In genomic region chr9:137067860-137068538, GRCh38 we compare ENCODE assay signal across 9 cellular contexts. TPM values are rescaled to one million over a fixed set of nuclear protein-coding genes. Genes with fewer than 3 reads are reported as not detected.
DNase-seq lines count a peak whose midpoint lies in the region; ATAC-seq, FAIRE-seq and TF ChIP-seq lines count a peak whose summit lies in the region.
"Had no signal": no experiment of that assay in that cellular context is flagged by ENCODE, and none has a peak within 500 bp of the region (broad histone marks: within the 10 kb centered on the region; RNA-seq: fewer than 3 reads in every experiment).

No MANE protein-coding gene starts in this region.

- no peak overlapping the region for H2AFZ ChIP-seq in mammary epithelial cell (ENCODE audit: low read depth, low read length)

- DNase-seq in D341Med (ENCODE audit: low spot score) (peak; percentile 86), HFFc6 (peak; percentile 61), NCI-H446 treated with DMSO at 0.1 percent for 48 hours (lab: John Stamatoyannopoulos, UW) (peak; percentile 37), mammary epithelial cell (peak; percentile 64), kidney (peak; percentile 91)
- peak; percentile 67 to 76 (median 74) for DNase-seq in activated CD4-positive, CD25-positive, alpha-beta regulatory T cell (lab: John Stamatoyannopoulos, UW)
- DNase-seq in stimulated activated CD4-positive, alpha-beta T cell treated with anti-CD3 and anti-CD28 coated beads, Interleukin-2, amount 100 ng/mL, for 48 hours: peak; percentile 84

- WGBS in mammary epithelial cell (ENCODE audit: low coverage, missing lambda C conversion rate): 56% methylated on average over 11 of the region's 12 CpGs

- H3K4me1 ChIP-seq in mammary epithelial cell (ENCODE audit: insufficient read depth, low read length) (peaks cover 44% of the 10 kb centered on the region), kidney (ENCODE audit: control insufficient read depth in 1 of 2, insufficient read depth in 1 of 2, low read depth in 1 of 2, low read length in 2 of 2) (peaks cover 4 to 11% of the 10 kb centered on the region in 2 donors)

- H3K27me3 Mint-ChIP-seq in HFFc6 (ENCODE audit: insufficient read depth): peaks cover 1% of the 10 kb centered on the region; the same call in 1 of the 2 replicates

- H3K27ac ChIP-seq in mammary epithelial cell (ENCODE audit: insufficient read depth, low read depth, low read length) (no peak overlapping the region), kidney (ENCODE audit: low read depth in 2 of 2, low read length in 2 of 2) (no peak overlapping the region)

- H3K27me3 ChIP-seq in mammary epithelial cell (ENCODE audit: insufficient read depth, low read length): no peaks in the 10 kb centered on the region

- no peak for ATAC-seq in GM18870 (IDR thresholded peaks at IDR 0.05; ENCODE audit: unreplicated experiment)

- FAIRE-seq in kidney (lab: Jason Lieb, UNC): no peak
- FAIRE-seq: TTC549 had no signal

- H3K9me3 ChIP-seq in mammary epithelial cell (replicated peaks; ENCODE audit: insufficient read depth, low read length) (no peaks in the 10 kb centered on the region), kidney (ENCODE audit: control insufficient read depth in 1 of 2, low read length in 2 of 2) (no peaks in the 10 kb centered on the region)

- dilution Hi-C loops in mammary epithelial cell (cut with HindIII; ENCODE audit: low sequenced_read_pairs): no loop called here

- no peak overlapping the region for H3K4me3 ChIP-seq in mammary epithelial cell (replicated peaks in 1 of 3; ENCODE audit: insufficient read depth in 1 of 3, low read depth in 2 of 3, low read length in 3 of 3)
- H3K4me3 ChIP-seq in kidney (ENCODE audit: low read length in 2 of 2): no peak overlapping the region

- TF ChIP-seq CTCF in HFFc6 (IDR thresholded peaks at IDR 0.05): peak; percentile 85
- TF ChIP-seq CTCF in mammary epithelial cell (conservative IDR thresholded peaks at IDR 0.05 in 1 of 2, IDR thresholded peaks at IDR 0.05 in 1 of 2; ENCODE audit: extremely low read depth in 1 of 2, insufficient read depth in 1 of 2, low read depth in 1 of 2, low read length in 2 of 2): peak; percentile 78 to 86
- TF ChIP-seq CTCF in kidney (IDR thresholded peaks at IDR 0.05; ENCODE audit: borderline replicate concordance, extremely low read depth, insufficient read depth): peak; percentile 86

- H4K20me1 ChIP-seq in mammary epithelial cell (ENCODE audit: insufficient read depth, low read length): no peaks in the 10 kb centered on the region

- CTCF ChIA-PET in mammary epithelial cell (lab: Charles Lee; ENCODE audit: low non-redundant PET): interaction anchor here (0.5 to 1.0 kb wide), 6 partner anchors 18 to 290 kb away, joined by 3 to 13 read pairs (median 6); partner anchors contain the start of gene MAN1B1

- in situ Hi-C loops in mammary epithelial cell (cut with MboI; ENCODE audit: low sequenced_read_pairs in 2 of 2): no loop called here

- no peaks in the 10 kb centered on the region for H3K36me3 ChIP-seq in mammary epithelial cell (ENCODE audit: insufficient read depth, low read length)
- no peaks in the 10 kb centered on the region for H3K36me3 ChIP-seq in kidney (ENCODE audit: control insufficient read depth in 1 of 2, insufficient read depth in 2 of 2, low read length in 2 of 2)

- H3K4me1 Mint-ChIP-seq in HFFc6 (ENCODE audit: low read depth): peaks cover 14% of the 10 kb centered on the region

- no peaks in the 10 kb centered on the region for H3K36me3 Mint-ChIP-seq in HFFc6 (ENCODE audit: low read depth)

- H3K9ac ChIP-seq in mammary epithelial cell (ENCODE audit: insufficient read depth, low read length): no peak overlapping the region
- H3K9ac ChIP-seq in kidney (ENCODE audit: low read length in 2 of 2): no peak overlapping the region

- BruUV-seq in mammary epithelial cell (replicated peaks; lab: Mats Ljungman, UMichigan): no TSS peak

- intact Hi-C loops in mammary epithelial cell (cut with micrococcal nuclease): loop anchor here (1.0 to 10.0 kb wide), 2 partner anchors 22 to 283 kb away; partner anchors contain the start of gene NPDC1
- intact Hi-C loops in kidney (cut with DNase I): no loop called here

- H3K9me3 Mint-ChIP-seq in HFFc6: no peaks in the 10 kb centered on the region

- peaks cover 6% of the 10 kb centered on the region for H3K79me2 ChIP-seq in mammary epithelial cell (ENCODE audit: insufficient read depth, low read length)

- H3K27ac Mint-ChIP-seq in HFFc6: no peak overlapping the region

- no peak overlapping the region for H3K4me2 ChIP-seq in mammary epithelial cell (ENCODE audit: insufficient read depth, low read depth, low read length)

- H3K4me3 Mint-ChIP-seq in HFFc6: no peak overlapping the region

RNA-seq across cellular contexts. Expression of gene SAPCD2, which starts 2.4 kb away (rescaled TPM):
- 10 to 100 TPM in 5 of 6 experiments, 1 to 10 TPM in 1; 7.7 to 14.8 (median 11.3) TPM for total RNA-seq in HFFc6 (2021; fragmentation: NEBNext Ultra II Directional; extraction: Animal tissue kit (Norgen Biotek cat#: 25700))
- 1 to 10 TPM; 1.0 to 6.9 TPM for total RNA-seq in mammary epithelial cell
- polyA plus RNA-seq in mammary epithelial cell: 3.9 TPM
- polyA minus RNA-seq in mammary epithelial cell: 1.7 TPM
- total RNA-seq in kidney: 2.3 TPM
- 1.7 TPM for polyA plus RNA-seq in kidney (ENCODE audit: insufficient read depth, low read depth, low replicate concordance)

RNA-seq across cellular contexts. Expression of gene UAP1L1, which starts 9.3 kb away (rescaled TPM):
- total RNA-seq in HFFc6 (2021; fragmentation: NEBNext Ultra II Directional; extraction: Animal tissue kit (Norgen Biotek cat#: 25700)): 10 to 100 TPM in 5 of 6 experiments, 1 to 10 TPM in 1; 9.4 to 13.1 (median 10.6) TPM
- 1 to 10 TPM; 5.3 to 7.5 TPM for total RNA-seq in mammary epithelial cell
- polyA plus RNA-seq in mammary epithelial cell: 3.9 TPM
- polyA minus RNA-seq in mammary epithelial cell: 14.2 TPM
- 12.7 TPM for total RNA-seq in kidney
- polyA plus RNA-seq in kidney (ENCODE audit: insufficient read depth, low read depth, low replicate concordance): 14.4 TPM

RNA-seq across cellular contexts. Expression of gene ENTPD2, which starts 14.1 kb away (rescaled TPM):
- under 1 TPM in 3 of 6 experiments, not detected in 3; 0.12 to 0.28 (median 0.16) TPM for total RNA-seq in HFFc6 (2021; fragmentation: NEBNext Ultra II Directional; extraction: Animal tissue kit (Norgen Biotek cat#: 25700))
- total RNA-seq in mammary epithelial cell: 10 to 100 TPM; 15.5 to 19.5 TPM
- polyA plus RNA-seq in mammary epithelial cell: 3.5 TPM
- polyA minus RNA-seq in mammary epithelial cell: 21.7 TPM
- total RNA-seq in kidney: 9.3 TPM
- polyA plus RNA-seq in kidney (ENCODE audit: insufficient read depth, low read depth, low replicate concordance): 5.5 TPM

RNA-seq across cellular contexts. Expression of gene MAN1B1, which starts 18.8 kb away (rescaled TPM):
- 10 to 100 TPM; 70.1 to 90.2 (median 77.6) TPM for total RNA-seq in HFFc6 (2021; fragmentation: NEBNext Ultra II Directional; extraction: Animal tissue kit (Norgen Biotek cat#: 25700))
- total RNA-seq in mammary epithelial cell (10 to 100 TPM; 62.3 to 67.0 TPM), kidney (63.2 TPM)
- polyA plus RNA-seq in mammary epithelial cell (48.3 TPM), kidney (ENCODE audit: insufficient read depth, low read depth, low replicate concordance) (57.3 TPM)
- 33.1 TPM for polyA minus RNA-seq in mammary epithelial cell

RNA-seq across cellular contexts. Expression of gene NPDC1, which starts 22.0 kb away (rescaled TPM):
- total RNA-seq in HFFc6 (2021; fragmentation: NEBNext Ultra II Directional; extraction: Animal tissue kit (Norgen Biotek cat#: 25700)): 100 to 1,000 TPM; 112 to 197 (median 119) TPM
- 10 to 100 TPM; 15.5 to 86.8 TPM for total RNA-seq in mammary epithelial cell
- polyA plus RNA-seq in mammary epithelial cell: 19.3 TPM
- 12.7 TPM for polyA minus RNA-seq in mammary epithelial cell
- total RNA-seq in kidney: 189 TPM
- 80.2 TPM for polyA plus RNA-seq in kidney (ENCODE audit: insufficient read depth, low read depth, low replicate concordance)

Comparison
In these comparisons a context has a peak if more than half of its experiments do, and no peak if none do; other contexts are left out.
1. DNase-seq: peak in every context shown above with its lines; median percentile 91 in kidney; 86 in D341Med; 84 in stimulated activated CD4-positive, alpha-beta T cell treated with anti-CD3 and anti-CD28 coated beads, Interleukin-2, amount 100 ng/mL, for 48 hours; 74 in activated CD4-positive, CD25-positive, alpha-beta regulatory T cell; 64 in mammary epithelial cell; 61 in HFFc6; 37 in NCI-H446 treated with DMSO at 0.1 percent for 48 hours.